Comparison of ENCODE assay signal across 8 cellular contexts in the genomic region with DNA sequence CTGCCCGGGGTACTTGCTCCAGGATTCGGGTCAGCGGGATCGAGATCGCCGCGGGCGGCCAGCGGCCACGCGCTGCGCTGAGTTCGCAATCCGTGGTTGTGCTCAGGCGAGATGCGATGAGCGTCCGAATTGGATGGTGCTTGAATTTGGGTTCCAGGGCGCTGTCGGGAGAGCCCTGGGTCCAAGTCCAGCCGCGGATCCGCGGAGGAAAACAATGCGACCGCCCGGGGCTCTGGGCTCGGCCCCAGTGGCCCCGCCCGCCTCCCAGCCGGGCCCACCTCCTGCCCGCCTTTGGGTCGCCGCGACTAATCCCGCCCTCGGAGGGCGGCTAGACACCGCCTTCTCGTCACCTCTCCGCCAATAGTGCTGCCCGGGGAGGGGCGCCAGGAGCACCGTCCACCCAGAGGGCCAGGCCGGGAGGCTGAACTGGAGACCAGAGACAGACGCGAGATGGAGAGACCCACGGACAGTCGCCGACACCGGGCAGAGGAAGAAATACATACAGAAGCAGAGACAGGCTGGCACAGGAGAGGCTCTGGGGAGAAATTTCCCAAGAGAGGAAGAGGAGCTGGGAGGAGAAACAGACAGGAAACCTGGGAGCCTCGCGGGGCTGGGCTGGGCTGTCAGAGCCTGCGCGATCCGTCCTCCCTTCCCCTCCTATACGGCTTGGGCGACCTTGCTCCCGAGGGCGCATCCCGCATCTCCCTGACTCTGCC. TPM values are rescaled to one million over a fixed set of nuclear protein-coding genes. Genes with fewer than 3 reads are reported as not detected.
DNase-seq lines count a peak whose midpoint lies in the region; ATAC-seq, FAIRE-seq and TF ChIP-seq lines count a peak whose summit lies in the region.

A gene with protein sequence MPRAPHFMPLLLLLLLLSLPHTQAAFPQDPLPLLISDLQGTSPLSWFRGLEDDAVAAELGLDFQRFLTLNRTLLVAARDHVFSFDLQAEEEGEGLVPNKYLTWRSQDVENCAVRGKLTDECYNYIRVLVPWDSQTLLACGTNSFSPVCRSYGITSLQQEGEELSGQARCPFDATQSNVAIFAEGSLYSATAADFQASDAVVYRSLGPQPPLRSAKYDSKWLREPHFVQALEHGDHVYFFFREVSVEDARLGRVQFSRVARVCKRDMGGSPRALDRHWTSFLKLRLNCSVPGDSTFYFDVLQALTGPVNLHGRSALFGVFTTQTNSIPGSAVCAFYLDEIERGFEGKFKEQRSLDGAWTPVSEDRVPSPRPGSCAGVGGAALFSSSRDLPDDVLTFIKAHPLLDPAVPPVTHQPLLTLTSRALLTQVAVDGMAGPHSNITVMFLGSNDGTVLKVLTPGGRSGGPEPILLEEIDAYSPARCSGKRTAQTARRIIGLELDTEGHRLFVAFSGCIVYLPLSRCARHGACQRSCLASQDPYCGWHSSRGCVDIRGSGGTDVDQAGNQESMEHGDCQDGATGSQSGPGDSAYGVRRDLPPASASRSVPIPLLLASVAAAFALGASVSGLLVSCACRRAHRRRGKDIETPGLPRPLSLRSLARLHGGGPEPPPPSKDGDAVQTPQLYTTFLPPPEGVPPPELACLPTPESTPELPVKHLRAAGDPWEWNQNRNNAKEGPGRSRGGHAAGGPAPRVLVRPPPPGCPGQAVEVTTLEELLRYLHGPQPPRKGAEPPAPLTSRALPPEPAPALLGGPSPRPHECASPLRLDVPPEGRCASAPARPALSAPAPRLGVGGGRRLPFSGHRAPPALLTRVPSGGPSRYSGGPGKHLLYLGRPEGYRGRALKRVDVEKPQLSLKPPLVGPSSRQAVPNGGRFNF (minus strand): TSS at position 216 of the 716 bp plus-strand sequence. CDS start 4,010 bp downstream, outside the sequence.

- peak; percentile 99 for ATAC-seq in HG02852 (IDR thresholded peaks at IDR 0.05; ENCODE audit: unreplicated experiment)

- DNase-seq in GM12891 (ENCODE audit: insufficient read length, low spot score): peak; percentile 90
- DNase-seq in NCI-H1436 (lab: John Stamatoyannopoulos, UW): peak; percentile 82
- DNase-seq in T follicular helper cell (ENCODE audit: low read depth): peak; percentile 77
- peak; percentile 88 for DNase-seq in amniotic epithelial cell (ENCODE audit: low read depth)
- peak; percentile 100 for DNase-seq in cardiac septum (ENCODE audit: low spot score)
- peak; percentile 94 for DNase-seq in pons (ENCODE audit: low spot score)
- peak; percentile 95 for DNase-seq in transverse colon

- in situ Hi-C loops in transverse colon (cut with MboI; ENCODE audit: low pct_ligation_motif_present in 1 of 4, low pct_unique_long_range_greater_than_20kb in 1 of 4, low sequenced_read_pairs in 3 of 4): no loop called here

- no peak for TF ChIP-seq EP300 in transverse colon (IDR thresholded peaks at IDR 0.05; ENCODE audit: low read depth)

- intact Hi-C loops in cardiac septum (cut with DNase I) (loop anchor here (5.0 kb wide), 2 partner anchors 74 to 124 kb away; partner anchors contain the start of gene GABPB2), transverse colon (cut with DNase I; ENCODE audit: low total_unique reads) (no loop called here)

- H3K27ac ChIP-seq in transverse colon: peak within 1 kb of the TSS; percentile 63 to 87 (median 78)

- H3K4me3 ChIP-seq in transverse colon: peak within 1 kb of the TSS; percentile 68 to 80 (median 76)

- no peaks in the 10 kb centered on the region for H3K36me3 ChIP-seq in transverse colon

- TF ChIP-seq CTCF in transverse colon (IDR thresholded peaks at IDR 0.05): no peak

- TF ChIP-seq POLR2A in GM12891 (IDR thresholded peaks at IDR 0.05; ENCODE audit: low read depth, low read length) (no peak), transverse colon (IDR thresholded peaks at IDR 0.05) (peak; percentile 54)

- peak; percentile 94 for FAIRE-seq in GM12891 (lab: Jason Lieb, UNC)

- H3K9me3 ChIP-seq in transverse colon: no peaks in the 10 kb centered on the region

- H3K27me3 ChIP-seq in transverse colon: peaks cover 9% of the 10 kb centered on the region

- WGBS in transverse colon (ENCODE audit: low coverage in 1 of 2), 2 donors: 1% methylated on average over 60 of the region's 61 CpGs; no CpG with 5 or more reads in 1 of the 2 donors

- peaks cover 3 to 30% (median 18%) of the 10 kb centered on the region in 4 donors for H3K4me1 ChIP-seq in transverse colon

TF ChIP-seq in GM12891, 5 proteins besides CTCF, POLR2A, EP300 and RAD21:
- TF ChIP-seq POLR2AphosphoS5 (IDR thresholded peaks at IDR 0.05; ENCODE audit: low read depth, low read length) (no peak), TAF1 (IDR thresholded peaks at IDR 0.05; ENCODE audit: low read depth, low read length) (no peak), SPI1 (IDR thresholded peaks at IDR 0.05; ENCODE audit: low read depth, low read length) (no peak), POU2F2 (IDR thresholded peaks at IDR 0.05; ENCODE audit: low read depth, low read length) (no peak), PAX5 (IDR thresholded peaks at IDR 0.05; ENCODE audit: insufficient read depth, low read length, severe bottlenecking) (no peak)

RNA-seq across cellular contexts. Expression of the gene that starts here (rescaled TPM):
- polyA plus RNA-seq in GM12891 (2012; ENCODE audit: low read depth, missing spikeins): 0.31 TPM
- total RNA-seq in cardiac septum (46.5 TPM), transverse colon (10 to 100 TPM in 1 of 4 donors, 1 to 10 TPM in 3; 1.8 to 16.3 (median 2.9) TPM)

Comparison
In these comparisons a context has a peak if more than half of its experiments do, and no peak if none do; other contexts are left out.
1. Peak in every context shown above with its lines: DNase-seq, ATAC-seq, H3K4me3 ChIP-seq and H3K27ac ChIP-seq.